In genomic region chr5:37717613-37718431, GRCh38 we compare ENCODE assay signal across 8 cellular contexts.
DNase-seq lines count a peak whose midpoint lies in the region; ATAC-seq and TF ChIP-seq lines count a peak whose summit lies in the region.

No MANE protein-coding gene starts in this region.

- H3K27me3 ChIP-seq in hepatocyte, result no peaks in the 10 kb centered on the region

- H3K9me2 ChIP-seq in hepatocyte (replicated peaks; ENCODE audit: insufficient read depth), result no peaks in the 10 kb centered on the region

- peak overlapping the region; percentile 52 for H3K27ac ChIP-seq in 22Rv1
- H3K27ac ChIP-seq in hepatocyte, result peak overlapping the region; percentile 29

- WGBS in hepatocyte (ENCODE audit: low lambda C conversion rate, missing lambda C conversion rate), result 6% methylated on average over 8 of the region's 8 CpGs

- H3K4me2 ChIP-seq in hepatocyte, result peak overlapping the region; percentile 66

- no peaks in the 10 kb centered on the region for H3K36me3 ChIP-seq in hepatocyte (replicated peaks; ENCODE audit: insufficient read depth, low read depth)

- H4K20me1 ChIP-seq in hepatocyte (ENCODE audit: insufficient read depth, poor library complexity, severe bottlenecking), result no peaks in the 10 kb centered on the region

- no peak overlapping the region for H2AFZ ChIP-seq in hepatocyte

- no peaks in the 10 kb centered on the region for H3K79me2 ChIP-seq in hepatocyte

- TF ChIP-seq CTCF in 22Rv1 (IDR thresholded peaks at IDR 0.05), result no peak
- no peak for TF ChIP-seq CTCF in hepatocyte (IDR thresholded peaks at IDR 0.05; ENCODE audit: poor library complexity)

- H3K4me3 ChIP-seq in hepatocyte, result no peak overlapping the region

- no peak for ATAC-seq in GM18519 (IDR thresholded peaks at IDR 0.05; ENCODE audit: low FRiP score, unreplicated experiment)

- peak; percentile 7 for DNase-seq in NCI-H1048 (lab: John Stamatoyannopoulos, UW)
- DNase-seq in SK-N-DZ (ENCODE audit: low spot score), result peak; percentile 62
- peak; percentile 91 for DNase-seq in hepatocyte (ENCODE audit: low spot score)
- DNase-seq in superior temporal gyrus (ENCODE audit: extremely low spot score), result no peak
- DNase-seq in GM03348 (ENCODE audit: low spot score), result no peak
- DNase-seq in activated CD8-positive, alpha-beta memory T cell treated with anti-CD3 and anti-CD28 coated beads for 24 hours, result no peak

- peaks cover 21% of the 10 kb centered on the region for H3K4me1 ChIP-seq in hepatocyte (ENCODE audit: insufficient read depth)

- no peaks in the 10 kb centered on the region for H3K9me3 ChIP-seq in hepatocyte (ENCODE audit: low read depth)

Comparison
In these comparisons a context has a peak if more than half of its experiments do, and no peak if none do; other contexts are left out.
1. DNase-seq: peak in NCI-H1048 (single experiment), SK-N-DZ (single experiment) and hepatocyte (single experiment); none in superior temporal gyrus (single experiment), GM03348 (single experiment) and activated CD8-positive, alpha-beta memory T cell treated with anti-CD3 and anti-CD28 coated beads for 24 hours (single experiment).